ENCODE assay signal across 8 cellular contexts in the genomic region with DNA sequence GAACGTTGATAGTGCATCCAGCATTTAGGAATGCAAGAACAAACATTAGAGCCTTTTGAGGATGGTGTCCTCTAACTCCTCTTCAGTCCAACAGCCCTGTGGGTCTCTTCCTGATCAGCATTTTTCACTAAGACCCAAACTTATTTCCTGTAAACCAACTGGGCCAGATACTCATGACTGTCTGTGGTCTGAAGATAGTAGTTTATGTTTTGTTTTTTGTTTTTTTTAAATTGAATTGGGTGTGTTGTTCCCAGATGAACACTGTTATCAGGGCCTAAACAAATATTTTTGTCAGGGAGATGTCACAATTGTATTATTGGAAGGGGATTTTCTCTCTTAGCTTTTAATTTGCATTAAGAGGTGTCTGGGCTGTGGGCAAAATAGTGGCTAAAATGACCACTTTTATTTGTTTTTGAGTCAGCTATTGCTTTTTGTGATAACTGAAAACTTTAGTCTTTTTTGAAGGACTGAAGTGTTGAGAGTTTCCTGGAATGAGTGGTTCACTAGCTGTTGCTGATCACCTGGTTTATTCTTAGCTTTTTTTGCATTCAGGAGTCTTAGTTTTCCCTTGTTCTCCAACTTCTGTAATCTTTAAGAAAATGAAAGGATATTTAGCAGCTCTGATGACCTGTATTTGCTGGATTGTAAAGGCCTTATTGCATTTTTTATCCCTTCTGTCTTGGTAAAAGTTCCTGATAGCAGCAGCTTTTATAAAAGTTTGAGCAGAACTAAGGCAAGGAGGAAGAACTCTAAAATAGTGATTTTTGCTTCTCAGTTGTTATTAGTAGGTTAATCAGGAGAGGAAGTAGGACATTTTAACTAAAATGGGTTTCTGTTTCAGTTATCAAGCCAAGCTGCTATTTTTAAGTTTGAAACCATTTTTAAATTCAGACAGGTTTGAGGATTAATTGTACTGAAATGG.
DNase-seq lines count a peak whose midpoint lies in the region; ATAC-seq and TF ChIP-seq lines count a peak whose summit lies in the region.

No MANE protein-coding gene starts in this region.

- peaks cover 14% of the 10 kb centered on the region; the same call in 1 of the 2 replicates for H3K36me3 ChIP-seq in iPS-20b (ENCODE audit: insufficient read depth, low read depth, low read length)

- H3K27ac ChIP-seq in iPS-20b (ENCODE audit: low read length): no peak overlapping the region

- DNase-seq in GM10266 (ENCODE audit: extremely low spot score) (peak; percentile 31), NCI-H187 (lab: John Stamatoyannopoulos, UW) (no peak), GDM1 (lab: John Stamatoyannopoulos, UW) (no peak), OCI-M2 (lab: John Stamatoyannopoulos, UW; ENCODE audit: unreplicated experiment) (no peak)
- no peak for DNase-seq in stimulated activated naive CD4-positive, alpha-beta T cell treated with Interleukin-2 at 50 U/mL for 16 hours (lab: John Stamatoyannopoulos, UW)

- TF ChIP-seq CTCF in GM10266 (IDR thresholded peaks at IDR 0.05; ENCODE audit: control insufficient read depth, insufficient read depth, low read depth, missing control alignments): no peak

- H3K9me3 ChIP-seq in iPS-20b (ENCODE audit: insufficient read depth, low read depth, low read length): no peaks in the 10 kb centered on the region

- peaks cover 60% of the 10 kb centered on the region for H3K4me1 ChIP-seq in iPS-20b (ENCODE audit: insufficient read depth, low read length)

- ATAC-seq in GM21447 (IDR thresholded peaks at IDR 0.05; ENCODE audit: unreplicated experiment) (peak; percentile 55), HG03575 (IDR thresholded peaks at IDR 0.05; ENCODE audit: extremely low read depth, insufficient number of reproducible peaks, low FRiP score, unreplicated experiment) (peak; percentile 45)

- no peak overlapping the region for H3K9ac ChIP-seq in iPS-20b (ENCODE audit: low read depth, low read length)

- no peaks in the 10 kb centered on the region for H3K27me3 ChIP-seq in iPS-20b (ENCODE audit: insufficient read depth, low read length)

- H3K4me3 ChIP-seq in iPS-20b (ENCODE audit: low read length): 0 out of 2 replicates have a peak overlapping the region, but pooled peaks have one; percentile 20
